ENCODE assay signal across 1 cellular context in genomic region chr10:111098679-111099437, GRCh38.
TF ChIP-seq lines count a peak whose summit lies in the region.

No MANE protein-coding gene starts in this region.

TF ChIP-seq in WTC11, 78 proteins besides CTCF, POLR2A, EP300 and RAD21 (continued from another document):
- no peak for TF ChIP-seq NFYB (CRISPR knock-in tag; conservative IDR thresholded peaks at IDR 0.05; ENCODE audit: low read depth)
